Comparison of ENCODE assay signal across 8 cellular contexts in the genomic region with DNA sequence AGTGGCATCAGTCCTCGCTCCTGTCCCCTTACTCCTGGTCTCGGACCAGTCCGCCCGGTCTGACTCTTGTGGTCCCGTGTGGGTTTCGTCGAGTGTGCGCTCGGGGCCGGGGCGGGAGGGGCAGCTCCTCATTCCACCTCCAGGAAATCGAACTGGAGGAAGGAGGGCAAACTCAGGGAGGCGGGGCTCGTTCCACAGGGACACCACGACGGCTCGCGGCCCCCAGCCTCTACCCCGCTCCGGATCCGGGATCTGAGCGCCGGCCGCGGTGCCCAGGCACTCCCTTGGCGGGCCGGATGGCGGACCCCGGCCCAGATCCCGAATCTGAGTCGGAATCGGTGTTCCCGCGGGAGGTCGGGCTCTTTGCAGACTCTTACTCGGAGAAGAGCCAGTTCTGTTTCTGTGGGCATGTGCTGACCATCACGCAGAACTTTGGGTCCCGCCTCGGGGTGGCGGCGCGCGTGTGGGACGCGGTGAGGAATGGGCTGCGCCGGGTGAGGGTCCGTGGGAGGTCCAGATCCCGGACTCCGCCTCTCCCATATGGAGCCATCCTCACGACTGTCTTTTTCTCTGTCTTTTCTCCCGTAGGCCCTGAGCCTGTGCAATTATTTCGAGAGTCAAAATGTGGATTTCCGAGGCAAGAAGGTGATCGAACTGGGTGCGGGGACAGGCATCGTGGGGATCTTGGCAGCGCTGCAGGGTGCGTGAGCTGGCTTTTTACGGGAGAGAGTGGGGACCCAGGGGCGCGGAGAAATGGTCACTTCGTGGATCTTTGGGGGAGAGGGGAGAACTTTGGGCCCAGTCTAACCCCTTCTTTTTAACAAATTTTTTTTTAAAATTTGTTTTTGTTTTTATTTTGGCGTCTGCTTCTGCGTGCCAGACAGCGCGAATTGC. TPM values are rescaled to one million over a fixed set of nuclear protein-coding genes. Genes with fewer than 3 reads are reported as not detected.
A peak's percentile ranks its signal among the peaks of the same experiment; 100 is the strongest.
DNase-seq lines count a peak whose midpoint lies in the region; ATAC-seq and TF ChIP-seq lines count a peak whose summit lies in the region.

Gene EEF1AKMT3 (plus strand): TSS at position 186 of the 894 bp plus-strand sequence. CDS start 111 bp downstream, at position 297.

- no peaks in the 10 kb centered on the region for H3K9me3 ChIP-seq in testis

- peak in 1 of 3 experiments; percentile 12 for TF ChIP-seq CTCF in testis (IDR thresholded peaks at IDR 0.05)

- intact Hi-C loops in testis (cut with DNase I; ENCODE audit: low total_unique reads): no loop called here

- H3K27me3 ChIP-seq in testis: no peaks in the 10 kb centered on the region

- H3K4me3 ChIP-seq in testis: peak within 1 kb of the TSS; percentile 80 to 85

- WGBS in testis, 2 donors: 1 to 3% methylated on average over 19 to 67 of the region's 67 CpGs

- ATAC-seq in GM21360 (IDR thresholded peaks at IDR 0.05; ENCODE audit: unreplicated experiment) (peak; percentile 15), memory B cell (ENCODE audit: low read depth) (no peak)
- ATAC-seq in effector memory CD8-positive, alpha-beta T cell (replicated peaks): peak; percentile 13

- H3K27me3 Mint-ChIP-seq in effector memory CD8-positive, alpha-beta T cell: no peaks in the 10 kb centered on the region
- H3K27me3 Mint-ChIP-seq in memory B cell: no peaks in the 10 kb centered on the region

- H3K4me1 Mint-ChIP-seq in effector memory CD8-positive, alpha-beta T cell (ENCODE audit: low read depth in 2 of 2): peaks cover 14% of the 10 kb centered on the region in 2 donors
- peaks cover 18% of the 10 kb centered on the region for H3K4me1 Mint-ChIP-seq in memory B cell

- H3K27ac ChIP-seq in testis: peak within 1 kb of the TSS; percentile 69 to 85

- H3K27ac Mint-ChIP-seq in effector memory CD8-positive, alpha-beta T cell: peak within 1 kb of the TSS; percentile 93 to 97
- peak within 1 kb of the TSS; percentile 93 for H3K27ac Mint-ChIP-seq in memory B cell

- TF ChIP-seq POLR2A in testis (IDR thresholded peaks at IDR 0.05): no peak

- peak within 1 kb of the TSS; percentile 96 to 99 for H3K4me3 Mint-ChIP-seq in effector memory CD8-positive, alpha-beta T cell
- H3K4me3 Mint-ChIP-seq in memory B cell: peak within 1 kb of the TSS; percentile 88

- H3K36me3 ChIP-seq in testis (ENCODE audit: low read depth, missing control alignments): no peaks in the 10 kb centered on the region

- DNase-seq in CMK (ENCODE audit: low read depth) (peak; percentile 44), HUDEP-2 (lab: John Stamatoyannopoulos, UW; ENCODE audit: unreplicated experiment in 76 of 76) (peak in 41 of 76 experiments; percentile 29 to 79 (median 52)), T-helper 22 cell (ENCODE audit: low read depth) (peak; percentile 19), memory B cell (ENCODE audit: low spot score in 2 of 2) (no peak), testis (peak; percentile 77)
- DNase-seq in effector memory CD8-positive, alpha-beta T cell: no peak
- DNase-seq in activated CD8-positive, alpha-beta memory T cell treated with anti-CD3 and anti-CD28 coated beads for 24 hours: no peak

- no peaks in the 10 kb centered on the region for H3K9me3 Mint-ChIP-seq in effector memory CD8-positive, alpha-beta T cell
- H3K9me3 Mint-ChIP-seq in memory B cell: no peaks in the 10 kb centered on the region

- H3K4me1 ChIP-seq in testis: peaks cover 4% of the 10 kb centered on the region

- H3K36me3 Mint-ChIP-seq in effector memory CD8-positive, alpha-beta T cell (ENCODE audit: insufficient read depth): peaks cover 19% of the 10 kb centered on the region
- H3K36me3 Mint-ChIP-seq in memory B cell: no peaks in the 10 kb centered on the region

RNA-seq across cellular contexts. Expression of gene EEF1AKMT3, which starts in this region (rescaled TPM):
- 1 to 10 TPM; 8.4 to 8.7 TPM for total RNA-seq in testis
- polyA plus RNA-seq in testis (ENCODE audit: insufficient read depth, low read depth, low replicate concordance): 5.5 TPM

Comparison
In these comparisons a context has a peak if more than half of its experiments do, and no peak if none do; other contexts are left out.
1. DNase-seq: peak in CMK (single experiment), HUDEP-2 (41 of 76), T-helper 22 cell (single experiment) and testis (single experiment); none in effector memory CD8-positive, alpha-beta T cell (0 of 3), memory B cell (0 of 2) and activated CD8-positive, alpha-beta memory T cell treated with anti-CD3 and anti-CD28 coated beads for 24 hours (single experiment).